ENCODE assay signal across 1 cellular context in the genomic region with DNA sequence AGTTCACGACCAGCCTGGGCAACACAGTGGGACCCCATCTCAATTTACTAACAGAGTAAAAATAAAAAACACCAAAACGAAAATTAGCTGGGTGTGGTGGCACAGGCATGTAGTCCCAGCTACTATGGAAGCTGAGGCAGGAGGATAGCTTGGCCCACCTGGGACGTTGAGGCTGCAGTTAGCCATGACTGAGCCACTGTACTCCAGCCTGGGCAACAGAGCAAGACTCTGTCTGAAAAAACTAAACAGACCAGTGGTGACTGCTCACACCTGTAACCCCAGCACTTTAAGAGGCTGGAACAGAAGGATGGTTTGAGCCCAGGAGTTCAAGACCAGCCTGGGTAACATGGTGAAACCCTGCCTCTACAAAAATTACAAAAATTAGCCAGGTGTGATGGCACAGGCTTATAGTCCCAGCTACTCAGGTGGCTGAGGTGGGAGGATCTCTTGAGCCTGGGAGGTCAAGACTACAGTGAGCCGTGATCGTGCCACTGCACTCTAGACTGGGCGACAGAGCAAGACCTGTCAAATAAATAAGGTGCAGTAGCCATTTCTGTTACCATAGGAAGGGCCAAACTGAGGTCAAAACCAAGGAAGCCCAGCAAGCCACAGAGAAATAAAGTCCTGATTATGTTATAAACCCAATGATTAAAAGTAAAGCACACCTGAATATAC.
TF ChIP-seq lines count a peak whose summit lies in the region.

No MANE protein-coding gene starts in this region.

TF ChIP-seq in K562, 482 proteins besides CTCF, POLR2A, EP300 and RAD21:
- TF ChIP-seq NFRKB (IDR thresholded peaks at IDR 0.05; ENCODE audit: low read depth) = no peak
- peak; percentile 32; the same call in 1 of the 2 replicates for TF ChIP-seq ZNF121 (CRISPR knock-in tag; conservative IDR thresholded peaks at IDR 0.05)
